ENCODE assay signal across 1 cellular context in genomic region chr6:16130932-16131387, GRCh38.
TF ChIP-seq lines count a peak whose summit lies in the region.

No MANE protein-coding gene starts in this region.

TF ChIP-seq in K562, 482 proteins besides CTCF, POLR2A, EP300 and RAD21 (continued from another document):
- no peak; the same call in 1 of the 2 replicates for TF ChIP-seq ERF (CRISPR knock-in tag; IDR thresholded peaks at IDR 0.05)
